21 cellular contexts compared by ENCODE assay signal in genomic region chr18:24057804-24058203, GRCh38. TPM values are rescaled to one million over a fixed set of nuclear protein-coding genes. Genes with fewer than 3 reads are reported as not detected.
A peak's percentile ranks its signal among the peaks of the same experiment; 100 is the strongest.
DNase-seq lines count a peak whose midpoint lies in the region; ATAC-seq, FAIRE-seq and TF ChIP-seq lines count a peak whose summit lies in the region.
"Had no signal": no experiment of that assay in that cellular context is flagged by ENCODE, and none has a peak within 500 bp of the region (broad histone marks: within the 10 kb centered on the region; RNA-seq: fewer than 3 reads in every experiment).

No MANE protein-coding gene starts in this region.

- no peak overlapping the region for H3K27ac ChIP-seq in CD4-positive, alpha-beta memory T cell (ENCODE audit: low read depth, low read length)
- H3K27ac ChIP-seq in K562 (ENCODE audit: extremely low read depth, low read depth, low read length) (no peak overlapping the region), hepatocyte (no peak overlapping the region), breast epithelium (no peak overlapping the region)
- H3K27ac ChIP-seq: 22Rv1, A549, C4-2B had no signal

- H3K9me3 Mint-ChIP-seq in activated CD4-positive, alpha-beta memory T cell treated with anti-CD3 and anti-CD28 coated beads for 36 hours = peaks cover 3% of the 10 kb centered on the region
- H3K9me3 Mint-ChIP-seq in activated CD4-positive, alpha-beta memory T cell treated with anti-CD3 and anti-CD28 coated beads, Interleukin-2, amount 10 ng/mL, durations not matched to agents 7 days and 5 days = peaks cover 2% of the 10 kb centered on the region
- H3K9me3 Mint-ChIP-seq in CD4-positive, alpha-beta memory T cell = no peaks in the 10 kb centered on the region
- H3K9me3 Mint-ChIP-seq in glutamatergic neuron (ENCODE audit: unreplicated experiment) = peaks cover 4% of the 10 kb centered on the region
- H3K9me3 Mint-ChIP-seq: CD8-positive, alpha-beta memory T cell had no signal

- H3K9me2 ChIP-seq in hepatocyte (replicated peaks; ENCODE audit: insufficient read depth) = no peaks in the 10 kb centered on the region

- H3K27me3 ChIP-seq in CD4-positive, alpha-beta memory T cell (ENCODE audit: insufficient read depth, low read length) = no peaks in the 10 kb centered on the region
- H3K27me3 ChIP-seq in K562 (ENCODE audit: control insufficient read depth in 2 of 2, insufficient read depth in 2 of 2, low read length in 2 of 2) (no peaks in the 10 kb centered on the region; a peak in 1 of 5 replicates), hepatocyte (no peaks in the 10 kb centered on the region), breast epithelium (no peaks in the 10 kb centered on the region)

- H3K36me3 Mint-ChIP-seq in activated CD4-positive, alpha-beta memory T cell treated with anti-CD3 and anti-CD28 coated beads for 36 hours = peaks cover 10% of the 10 kb centered on the region
- H3K36me3 Mint-ChIP-seq in activated CD4-positive, alpha-beta memory T cell treated with anti-CD3 and anti-CD28 coated beads, Interleukin-2, amount 10 ng/mL, durations not matched to agents 7 days and 5 days (ENCODE audit: low read depth) = peaks cover 26% of the 10 kb centered on the region
- H3K36me3 Mint-ChIP-seq in CD4-positive, alpha-beta memory T cell = peaks cover 22 to 36% of the 10 kb centered on the region in 2 donors
- no peaks in the 10 kb centered on the region for H3K36me3 Mint-ChIP-seq in glutamatergic neuron (ENCODE audit: unreplicated experiment)

- DNase-seq in activated CD4-positive, alpha-beta memory T cell treated with anti-CD3 and anti-CD28 coated beads for 36 hours = no peak
- no peak for DNase-seq in activated CD4-positive, alpha-beta memory T cell treated with anti-CD3 and anti-CD28 coated beads, Interleukin-2, amount 10 ng/mL, durations not matched to agents 7 days and 5 days
- no peak for DNase-seq in CD4-positive, alpha-beta memory T cell
- DNase-seq in K562 (ENCODE audit: extremely low read depth in 1 of 4, low spot score in 3 of 4) = no peak
- DNase-seq in glutamatergic neuron = no peak
- no peak for DNase-seq in hepatocyte (ENCODE audit: low spot score)
- DNase-seq in breast epithelium (ENCODE audit: low spot score in 2 of 2) = no peak
- DNase-seq: AML-193; CD8-positive, alpha-beta memory T cell; COR-L47; DMS 273 treated with DMSO at 0.1 percent for 48 hours; DMS53; DND-41; EL had no signal

- no peak for TF ChIP-seq EP300 in K562 (IDR thresholded peaks at IDR 0.05; ENCODE audit: low read length)

- TF ChIP-seq RAD21 in K562 (CRISPR knock-in tag; conservative IDR thresholded peaks at IDR 0.05 in 1 of 2, IDR thresholded peaks at IDR 0.05 in 1 of 2) = no peak

- no peak overlapping the region for H3K9ac ChIP-seq in K562 (ENCODE audit: insufficient read depth in 1 of 2, low read depth in 2 of 2, low read length in 2 of 2)

- peak overlapping the region; percentile 19 for H3K27ac Mint-ChIP-seq in activated CD4-positive, alpha-beta memory T cell treated with anti-CD3 and anti-CD28 coated beads for 36 hours
- H3K27ac Mint-ChIP-seq in activated CD4-positive, alpha-beta memory T cell treated with anti-CD3 and anti-CD28 coated beads, Interleukin-2, amount 10 ng/mL, durations not matched to agents 7 days and 5 days = no peak overlapping the region
- peak overlapping the region in 5 of 7 donors; percentile 8 to 51 (median 22) for H3K27ac Mint-ChIP-seq in CD4-positive, alpha-beta memory T cell
- peak overlapping the region; percentile 20 for H3K27ac Mint-ChIP-seq in glutamatergic neuron (ENCODE audit: unreplicated experiment)

- no peaks in the 10 kb centered on the region for H3K9me3 ChIP-seq in CD4-positive, alpha-beta memory T cell (ENCODE audit: control insufficient read depth in 1 of 2, low read length in 2 of 2)
- H3K9me3 ChIP-seq in K562 (replicated peaks; ENCODE audit: control insufficient read depth, insufficient read depth, low read depth, low read length) (no peaks in the 10 kb centered on the region), hepatocyte (ENCODE audit: low read depth) (no peaks in the 10 kb centered on the region), breast epithelium (no peaks in the 10 kb centered on the region)
- H3K9me3 ChIP-seq: A549, HAP-1 had no signal

- H3K79me2 ChIP-seq in K562 (ENCODE audit: control insufficient read depth, insufficient read depth, low read length) = no peaks in the 10 kb centered on the region
- peaks cover 25% of the 10 kb centered on the region for H3K79me2 ChIP-seq in hepatocyte

- H4K20me1 ChIP-seq in K562 (replicated peaks; ENCODE audit: control insufficient read depth, insufficient read depth, low read length) (no peaks in the 10 kb centered on the region), hepatocyte (ENCODE audit: insufficient read depth, poor library complexity, severe bottlenecking) (no peaks in the 10 kb centered on the region)

- POLR2A ChIA-PET in activated CD4-positive, alpha-beta memory T cell treated with anti-CD3 and anti-CD28 coated beads for 36 hours (lab: Charles Lee) = no interaction called here
- POLR2A ChIA-PET in activated CD4-positive, alpha-beta memory T cell treated with anti-CD3 and anti-CD28 coated beads, Interleukin-2, amount 10 ng/mL, durations not matched to agents 7 days and 5 days (lab: Charles Lee) = no interaction called here
- POLR2A ChIA-PET in CD4-positive, alpha-beta memory T cell (lab: Charles Lee; ENCODE audit: partially characterized antibody) = interaction anchor here (0.9 kb wide), 1 partner anchor 40 kb away, joined by 3 read pairs; no protein-coding TSS in a partner anchor
- POLR2A ChIA-PET in K562 (lab: Yijun Ruan, JAX) = no interaction called here

- peaks cover 73% of the 10 kb centered on the region for H3K4me1 Mint-ChIP-seq in activated CD4-positive, alpha-beta memory T cell treated with anti-CD3 and anti-CD28 coated beads for 36 hours (ENCODE audit: low read depth)
- peaks cover 63% of the 10 kb centered on the region for H3K4me1 Mint-ChIP-seq in activated CD4-positive, alpha-beta memory T cell treated with anti-CD3 and anti-CD28 coated beads, Interleukin-2, amount 10 ng/mL, durations not matched to agents 7 days and 5 days
- H3K4me1 Mint-ChIP-seq in CD4-positive, alpha-beta memory T cell = peaks cover 70 to 95% (median 81%) of the 10 kb centered on the region in 4 donors
- peaks cover 47% of the 10 kb centered on the region for H3K4me1 Mint-ChIP-seq in glutamatergic neuron (ENCODE audit: low read depth, unreplicated experiment)

- no peak overlapping the region for H3K4me2 ChIP-seq in K562 (ENCODE audit: insufficient read depth, low read length)
- no peak overlapping the region for H3K4me2 ChIP-seq in hepatocyte
- H3K4me2 ChIP-seq: A549 had no signal

- TF ChIP-seq CTCF in K562 (IDR thresholded peaks at IDR 0.05 in 2 of 3, conservative IDR thresholded peaks at IDR 0.05 in 1 of 3; ENCODE audit: insufficient read depth in 2 of 3, low read depth in 1 of 3, low read length in 3 of 3) (no peak), glutamatergic neuron (IDR thresholded peaks at IDR 0.05; ENCODE audit: partially characterized antibody, unreplicated experiment) (no peak), hepatocyte (IDR thresholded peaks at IDR 0.05; ENCODE audit: poor library complexity) (no peak), breast epithelium (IDR thresholded peaks at IDR 0.05) (no peak)

- intact Hi-C loops in activated CD4-positive, alpha-beta memory T cell treated with anti-CD3 and anti-CD28 coated beads for 36 hours (cut with micrococcal nuclease) = no loop called here
- intact Hi-C loops in CD4-positive, alpha-beta memory T cell (cut with micrococcal nuclease) = loop anchor here (2.0 kb wide), 1 partner anchor 39 kb away; no protein-coding TSS in a partner anchor
- intact Hi-C loops in K562 (cut with micrococcal nuclease) (no loop called here), breast epithelium (cut with DNase I; ENCODE audit: low total_unique reads) (no loop called here)

- peaks cover 81% of the 10 kb centered on the region for H3K4me1 ChIP-seq in CD4-positive, alpha-beta memory T cell (ENCODE audit: insufficient read depth, low read length)
- no peaks in the 10 kb centered on the region for H3K4me1 ChIP-seq in K562 (replicated peaks in 1 of 2; ENCODE audit: control insufficient read depth in 2 of 2, insufficient read depth in 2 of 2, low read length in 2 of 2)
- no peaks in the 10 kb centered on the region for H3K4me1 ChIP-seq in hepatocyte (ENCODE audit: insufficient read depth)
- no peaks in the 10 kb centered on the region for H3K4me1 ChIP-seq in breast epithelium

- H3K9me1 ChIP-seq in K562 (ENCODE audit: control insufficient read depth, insufficient read depth, low read length) = no peaks in the 10 kb centered on the region

- H2AFZ ChIP-seq in K562 (ENCODE audit: low read depth, low read length) (no peak overlapping the region), hepatocyte (no peak overlapping the region)

- in situ Hi-C loops in K562 (cut with MboI) = no loop called here

- no peaks in the 10 kb centered on the region for H3K36me3 ChIP-seq in CD4-positive, alpha-beta memory T cell (ENCODE audit: insufficient read depth, low read length)
- no peaks in the 10 kb centered on the region for H3K36me3 ChIP-seq in K562 (ENCODE audit: control insufficient read depth, insufficient read depth, low read length)
- no peaks in the 10 kb centered on the region for H3K36me3 ChIP-seq in hepatocyte (replicated peaks; ENCODE audit: insufficient read depth, low read depth)
- H3K36me3 ChIP-seq in breast epithelium = no peaks in the 10 kb centered on the region
- H3K36me3 ChIP-seq: HAP-1 had no signal

- H3K27me3 Mint-ChIP-seq in activated CD4-positive, alpha-beta memory T cell treated with anti-CD3 and anti-CD28 coated beads for 36 hours = no peaks in the 10 kb centered on the region
- no peaks in the 10 kb centered on the region for H3K27me3 Mint-ChIP-seq in activated CD4-positive, alpha-beta memory T cell treated with anti-CD3 and anti-CD28 coated beads, Interleukin-2, amount 10 ng/mL, durations not matched to agents 7 days and 5 days
- H3K27me3 Mint-ChIP-seq in CD4-positive, alpha-beta memory T cell = no peaks in the 10 kb centered on the region
- H3K27me3 Mint-ChIP-seq in glutamatergic neuron (ENCODE audit: unreplicated experiment) = peaks cover 2% of the 10 kb centered on the region
- H3K27me3 Mint-ChIP-seq: CD8-positive, alpha-beta memory T cell had no signal

- no peak for TF ChIP-seq POLR2A in K562 (conservative IDR thresholded peaks at IDR 0.05)
- no peak for TF ChIP-seq POLR2A in breast epithelium (IDR thresholded peaks at IDR 0.05)

- no peak overlapping the region for H3K4me3 Mint-ChIP-seq in activated CD4-positive, alpha-beta memory T cell treated with anti-CD3 and anti-CD28 coated beads for 36 hours
- no peak overlapping the region for H3K4me3 Mint-ChIP-seq in activated CD4-positive, alpha-beta memory T cell treated with anti-CD3 and anti-CD28 coated beads, Interleukin-2, amount 10 ng/mL, durations not matched to agents 7 days and 5 days
- peak overlapping the region in 1 of 8 donors; percentile 13 for H3K4me3 Mint-ChIP-seq in CD4-positive, alpha-beta memory T cell
- no peak overlapping the region for H3K4me3 Mint-ChIP-seq in glutamatergic neuron (ENCODE audit: unreplicated experiment)
- H3K4me3 Mint-ChIP-seq: CD8-positive, alpha-beta memory T cell had no signal

- BruUV-seq in K562 (replicated peaks; lab: Mats Ljungman, UMichigan) = no TSS peak

- ATAC-seq in K562 = no peak
- ATAC-seq: A549 had no signal

- WGBS in K562 (ENCODE audit: insufficient coverage, low coverage, missing lambda C conversion rate) = 0% methylated on average over 1 of the region's 1 CpG
- 96% methylated on average over 1 of the region's 1 CpG for WGBS in hepatocyte (ENCODE audit: low lambda C conversion rate, missing lambda C conversion rate)

- CTCF ChIA-PET in activated CD4-positive, alpha-beta memory T cell treated with anti-CD3 and anti-CD28 coated beads for 36 hours (lab: Charles Lee) = no interaction called here
- CTCF ChIA-PET in activated CD4-positive, alpha-beta memory T cell treated with anti-CD3 and anti-CD28 coated beads, Interleukin-2, amount 10 ng/mL, durations not matched to agents 7 days and 5 days (lab: Charles Lee) = no interaction called here
- CTCF ChIA-PET in CD4-positive, alpha-beta memory T cell (lab: Charles Lee; ENCODE audit: partially characterized antibody) = no interaction called here
- CTCF ChIA-PET in K562 (lab: Yijun Ruan, JAX; ENCODE audit: low intra/inter-chr PET ratio) = no interaction called here

- H3K4me3 ChIP-seq in CD4-positive, alpha-beta memory T cell (ENCODE audit: low read length in 2 of 2) = no peak overlapping the region
- no peak overlapping the region for H3K4me3 ChIP-seq in K562
- no peak overlapping the region for H3K4me3 ChIP-seq in hepatocyte
- no peak overlapping the region for H3K4me3 ChIP-seq in breast epithelium
- H3K4me3 ChIP-seq: A549, HAP-1 had no signal

- FAIRE-seq in K562 (lab: Jason Lieb, UNC) = no peak
- FAIRE-seq: A549, G401.6, GM12891, GM19239 had no signal

RNA-seq across cellular contexts. Expression of gene TTC39C, which starts 43.2 kb away (rescaled TPM):
- total RNA-seq in activated CD4-positive, alpha-beta memory T cell treated with anti-CD3 and anti-CD28 coated beads for 36 hours = 10 to 100 TPM; 48.9 to 49.0 TPM
- total RNA-seq in activated CD4-positive, alpha-beta memory T cell treated with anti-CD3 and anti-CD28 coated beads, Interleukin-2, amount 10 ng/mL, durations not matched to agents 7 days and 5 days = 10 to 100 TPM; 94.0 to 94.4 TPM
- total RNA-seq in CD4-positive, alpha-beta memory T cell = 100 to 1,000 TPM; 168 to 180 TPM
- polyA plus RNA-seq in CD4-positive, alpha-beta memory T cell = 100 to 1,000 TPM; 134 to 165 TPM
- 0.86 TPM in 1 of 2 replicates, not detected in the other for total RNA-seq in K562 (2011; cell fraction: chromatin; rRNA removed; ENCODE audit: low replicate concordance)
- total RNA-seq in K562 (2011; cell fraction: nucleolus; rRNA removed) = 0.13 TPM in 1 of 2 replicates, not detected in the other
- total RNA-seq in K562 (2011; cell fraction: nucleoplasm; rRNA removed) = 0.61 and 1.1 TPM in 2 replicates
- total RNA-seq in K562 (2014; rRNA removed) (not detected in 2 replicates), K562 (2014; rRNA removed; fragmentation: Illumina TruSeq; extraction: Trizol) (not detected in 2 replicates), K562 (2015; rRNA removed; fragmentation: Illumina TruSeq; extraction: Trizol) (0.11 TPM in 1 of 2 replicates, not detected in the other), K562 (2021) (0.25 and 0.58 TPM in 2 replicates), glutamatergic neuron (ENCODE audit: unreplicated experiment) (29.2 TPM), hepatocyte (36.7 and 41.6 TPM in 2 replicates), breast epithelium (10 to 100 TPM; 49.8 to 59.0 (median 53.0) TPM)
- polyA plus RNA-seq in K562 (2011; rRNA removed) (0.19 and 0.22 TPM in 2 replicates), K562 (2014; fragmentation: Illumina TruSeq; extraction: Trizol) (0.37 TPM in 1 of 2 replicates, not detected in the other), K562 (2014; fragmentation: Nextera tagmentation; extraction: Ambion mirVana) (under 1 TPM in 1 of 2 experiments, not detected in 1; 0.01 TPM), K562 (2014; rRNA removed) (0.13 TPM in 1 of 2 replicates, not detected in the other), hepatocyte (17.2 and 23.9 TPM in 2 replicates)
- polyA plus RNA-seq in K562 (2011; cell fraction: cytosol; rRNA removed) = 0.07 and 0.15 TPM in 2 replicates
- polyA plus RNA-seq in K562 (2011; cell fraction: nucleus; rRNA removed) = 0.14 and 0.38 TPM in 2 replicates
- 0.03 TPM in 2 replicates for polyA plus RNA-seq in K562 (2012)
- polyA minus RNA-seq in K562 (2011; rRNA and poly(A)+ RNA removed) = 0.12 and 0.18 TPM in 2 replicates
- not detected in 2 replicates for polyA minus RNA-seq in K562 (2011; cell fraction: cytosol; rRNA and poly(A)+ RNA removed)
- 0.13 TPM in 1 of 2 replicates, not detected in the other for polyA minus RNA-seq in K562 (2011; cell fraction: nucleus; rRNA and poly(A)+ RNA removed)

Comparison
In these comparisons a context has a peak if more than half of its experiments do, and no peak if none do; other contexts are left out.
1. RNA of gene TTC39C, which starts 43.2 kb away (total RNA-seq): 168 to 180 TPM in CD4-positive, alpha-beta memory T cell, 94.0 to 94.4 TPM in activated CD4-positive, alpha-beta memory T cell treated with anti-CD3 and anti-CD28 coated beads, Interleukin-2, amount 10 ng/mL, durations not matched to agents 7 days and 5 days, 49.8 to 59.0 TPM in breast epithelium, 48.9 to 49.0 TPM in activated CD4-positive, alpha-beta memory T cell treated with anti-CD3 and anti-CD28 coated beads for 36 hours, 36.7 to 41.6 TPM in hepatocyte and 29.2 TPM in glutamatergic neuron (single experiment); 0.11 to 1.1 TPM in K562; every median in the first group is over 10 times any median in the second.